7 cellular contexts compared by ENCODE assay signal in genomic region chr3:6608843-6609242, GRCh38.
"Had no signal": no experiment of that assay in that cellular context is flagged by ENCODE, and none has a peak within 500 bp of the region (broad histone marks: within the 10 kb centered on the region; RNA-seq: fewer than 3 reads in every experiment).

No MANE protein-coding gene starts in this region.

- H3K4me3 ChIP-seq: GM23338, HAP-1 had no signal

- H3K4me2 ChIP-seq: GM23338, KMS-11 had no signal

- H3K27ac ChIP-seq: KMS-11 had no signal

- H3K4me3 Mint-ChIP-seq: GM23338, HFFc6 had no signal

- H3K27ac Mint-ChIP-seq: GM23338, HFFc6 had no signal

- H3K9me3 ChIP-seq: HAP-1 had no signal

- H3K9ac ChIP-seq: KMS-11 had no signal

- H2AFZ ChIP-seq: GM23338 had no signal

- ATAC-seq: GM23338, HCT116 had no signal

- DNase-seq: HFFc6, IMR-90, KBM-7 had no signal

- H3K36me3 ChIP-seq: HAP-1 had no signal

- H3K4me1 ChIP-seq: HAP-1 had no signal
